ENCODE assay signal across 10 cellular contexts in genomic region chr13:37001921-37002250, GRCh38.
DNase-seq lines count a peak whose midpoint lies in the region; ATAC-seq and TF ChIP-seq lines count a peak whose summit lies in the region.
"Had no signal": no experiment of that assay in that cellular context is flagged by ENCODE, and none has a peak within 500 bp of the region (broad histone marks: within the 10 kb centered on the region; RNA-seq: fewer than 3 reads in every experiment).

No MANE protein-coding gene starts in this region.

- peaks cover 2% of the 10 kb centered on the region for H3K27me3 Mint-ChIP-seq in T-helper 2 cell treated with Interferon-gamma antibody and Interleukin-4, amounts not matched to agents 5 μg/mL and 100 μg/mL, for 36 hours (ENCODE audit: low read depth)

- H3K4me3 ChIP-seq in OCI-LY1 (ENCODE audit: low read depth, low read length, poor library complexity, severe bottlenecking): peak overlapping the region; percentile 87
- H3K4me3 ChIP-seq in endocrine pancreas (ENCODE audit: control insufficient read depth, insufficient read depth, low read length): peak overlapping the region; percentile 84
- peak overlapping the region; percentile 91 for H3K4me3 ChIP-seq in retinal pigment epithelial cell (ENCODE audit: low read length)

- peaks cover 40% of the 10 kb centered on the region for H3K36me3 Mint-ChIP-seq in T-helper 2 cell treated with Interferon-gamma antibody and Interleukin-4, amounts not matched to agents 5 μg/mL and 100 μg/mL, for 36 hours (ENCODE audit: low read depth)

- TF ChIP-seq CTCF in OCI-LY1 (IDR thresholded peaks at IDR 0.05; ENCODE audit: low read length) (no peak), retinal pigment epithelial cell (conservative IDR thresholded peaks at IDR 0.05; ENCODE audit: low read depth, low read length) (no peak)

- no peak for ATAC-seq in GM19324 (IDR thresholded peaks at IDR 0.05; ENCODE audit: low FRiP score, unreplicated experiment)

- H4K20me1 ChIP-seq in OCI-LY1 (ENCODE audit: insufficient read depth, low read length): no peaks in the 10 kb centered on the region

- 0 out of 2 replicates have a peak, but pooled peaks cover 3% of the 10 kb centered on the region for H3F3A ChIP-seq in OCI-LY1 (ENCODE audit: insufficient read depth, low read length)

- H3K9me3 Mint-ChIP-seq in T-helper 2 cell treated with Interferon-gamma antibody and Interleukin-4, amounts not matched to agents 5 μg/mL and 100 μg/mL, for 36 hours: no peaks in the 10 kb centered on the region

- H2AFZ ChIP-seq in OCI-LY1 (ENCODE audit: low read length): no peak overlapping the region

- peak overlapping the region; percentile 99 for H3K4me3 Mint-ChIP-seq in T-helper 2 cell treated with Interferon-gamma antibody and Interleukin-4, amounts not matched to agents 5 μg/mL and 100 μg/mL, for 36 hours

- H3K27ac Mint-ChIP-seq in T-helper 2 cell treated with Interferon-gamma antibody and Interleukin-4, amounts not matched to agents 5 μg/mL and 100 μg/mL, for 36 hours: peak overlapping the region; percentile 100

- H3K9me3 ChIP-seq in OCI-LY1 (ENCODE audit: low read length) (no peaks in the 10 kb centered on the region), endocrine pancreas (ENCODE audit: control insufficient read depth, low read length) (no peaks in the 10 kb centered on the region)
- H3K9me3 ChIP-seq: uterus had no signal

- H3K27me3 ChIP-seq in OCI-LY1 (ENCODE audit: insufficient read depth, low read length) (no peaks in the 10 kb centered on the region), endocrine pancreas (ENCODE audit: control insufficient read depth, insufficient read depth, low read length) (no peaks in the 10 kb centered on the region)
- H3K27me3 ChIP-seq: uterus had no signal

- H3K9ac ChIP-seq in OCI-LY1 (ENCODE audit: low read length) (peak overlapping the region; percentile 90), endocrine pancreas (ENCODE audit: control insufficient read depth, insufficient read depth, low read length) (no peak overlapping the region)

- H3K9me2 ChIP-seq in OCI-LY1 (ENCODE audit: low read depth, low read length): no peaks in the 10 kb centered on the region

- H3K79me2 ChIP-seq in OCI-LY1 (ENCODE audit: insufficient read depth, low read length): peaks cover 20% of the 10 kb centered on the region

- no peak for DNase-seq in T-helper 2 cell treated with Interferon-gamma antibody and Interleukin-4, amounts not matched to agents 5 μg/mL and 100 μg/mL, for 36 hours (ENCODE audit: low spot score)
- DNase-seq in T-helper 2 cell: no peak
- DNase-seq in retinal pigment epithelial cell (ENCODE audit: low read depth): no peak
- no peak for DNase-seq in GM19238 (ENCODE audit: insufficient read length, low spot score)
- no peak for DNase-seq in epidermal melanocyte (ENCODE audit: insufficient read length, low spot score)
- DNase-seq: Kasumi-1, uterus had no signal

- H3K36me3 ChIP-seq in OCI-LY1 (ENCODE audit: insufficient read depth, low read length): peaks cover 42% of the 10 kb centered on the region
- H3K36me3 ChIP-seq in endocrine pancreas (ENCODE audit: control insufficient read depth, insufficient read depth, low read length): no peaks in the 10 kb centered on the region
- H3K36me3 ChIP-seq: uterus had no signal

- H3K4me1 ChIP-seq in OCI-LY1 (ENCODE audit: insufficient read depth, low read length, severe bottlenecking) (peaks cover 28% of the 10 kb centered on the region), endocrine pancreas (ENCODE audit: control insufficient read depth, insufficient read depth, low read length) (peaks cover 12% of the 10 kb centered on the region)

- H3K4me1 Mint-ChIP-seq in T-helper 2 cell treated with Interferon-gamma antibody and Interleukin-4, amounts not matched to agents 5 μg/mL and 100 μg/mL, for 36 hours (ENCODE audit: low read depth): peaks cover 26% of the 10 kb centered on the region

- H3K27ac ChIP-seq in OCI-LY1 (ENCODE audit: low read depth, low read length, poor library complexity, severe bottlenecking): peak overlapping the region; percentile 96

- peak overlapping the region; percentile 85 for H3K4me2 ChIP-seq in OCI-LY1 (ENCODE audit: low read length)
